ENCODE assay signal across 1 cellular context in genomic region chr1:203464743-203465142, GRCh38.
TF ChIP-seq lines count a peak whose summit lies in the region.

No MANE protein-coding gene starts in this region.

TF ChIP-seq in IMR-90, 13 proteins besides CTCF, POLR2A, EP300 and RAD21:
- TF ChIP-seq RFX5 (IDR thresholded peaks at IDR 0.05; ENCODE audit: low read depth, low read length) = no peak
- no peak for TF ChIP-seq MAFK (IDR thresholded peaks at IDR 0.05; ENCODE audit: low read depth, low read length)
- no peak for TF ChIP-seq SMC3 (IDR thresholded peaks at IDR 0.05; ENCODE audit: low read depth, low read length)
- TF ChIP-seq RCOR1 (IDR thresholded peaks at IDR 0.05; ENCODE audit: insufficient replicate concordance, low read length) = no peak
- no peak for TF ChIP-seq USF2 (IDR thresholded peaks at IDR 0.05; ENCODE audit: low read depth, low read length)
- no peak for TF ChIP-seq ELK1 (IDR thresholded peaks at IDR 0.05; ENCODE audit: borderline replicate concordance, low read depth, low read length)
- no peak for TF ChIP-seq CHD1 (IDR thresholded peaks at IDR 0.05; ENCODE audit: low read depth, low read length)
- TF ChIP-seq MXI1 (IDR thresholded peaks at IDR 0.05; ENCODE audit: borderline replicate concordance, low read depth, low read length) = no peak
- TF ChIP-seq MAZ (IDR thresholded peaks at IDR 0.05; ENCODE audit: borderline replicate concordance, low read depth, low read length) = no peak
